In the genomic region with DNA sequence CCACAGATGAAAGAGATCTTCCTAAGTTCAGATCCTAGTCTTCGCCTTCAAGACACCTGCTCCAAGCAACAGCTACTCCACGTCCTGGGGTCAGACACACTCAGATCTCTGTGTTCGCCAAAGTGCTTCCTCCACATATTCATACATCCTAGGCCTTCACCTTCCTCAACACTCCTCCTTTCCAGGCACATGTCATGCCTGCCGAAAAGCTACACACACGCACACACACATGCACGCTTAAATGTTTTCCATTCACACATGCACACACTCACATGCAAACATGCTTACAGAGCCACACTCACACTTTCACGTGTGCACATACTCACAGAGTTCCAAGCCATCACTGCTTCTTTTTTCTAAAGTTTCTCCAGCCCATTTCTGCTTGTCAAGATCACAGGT, we compare ENCODE assay signal across 17 cellular contexts.
"Had no signal": no experiment of that assay in that cellular context is flagged by ENCODE, and none has a peak within 500 bp of the region (broad histone marks: within the 10 kb centered on the region; RNA-seq: fewer than 3 reads in every experiment).

No MANE protein-coding gene starts in this region.

- H3K27me3 ChIP-seq: hepatocyte, upper lobe of left lung had no signal

- FAIRE-seq: kidney had no signal

- H3K9ac ChIP-seq: SK-N-SH had no signal

- H3K9me3 Mint-ChIP-seq: activated CD8-positive, alpha-beta T cell treated with anti-CD3 and anti-CD28 coated beads for 36 hours; activated naive CD8-positive, alpha-beta T cell treated with anti-CD3 and anti-CD28 coated beads for 36 hours; activated T-cell treated with anti-CD3 and anti-CD28 coated beads, Interleukin-2, amount 50 U/mL, for 72 hours had no signal

- H3K27ac Mint-ChIP-seq: activated CD8-positive, alpha-beta T cell treated with anti-CD3 and anti-CD28 coated beads for 36 hours; activated naive CD8-positive, alpha-beta T cell treated with anti-CD3 and anti-CD28 coated beads for 36 hours; activated T-cell treated with anti-CD3 and anti-CD28 coated beads, Interleukin-2, amount 50 U/mL, for 72 hours; stimulated activated memory B cell treated with anti-CD40 and anti-IgM and Interleukin-4, amounts not matched to agents 10 μg/mL and 1 μg/mL and 100 μg/mL, for 72 hours had no signal

- H3K9me3 ChIP-seq: SK-N-SH, upper lobe of left lung had no signal

- H3K4me3 ChIP-seq: hepatocyte, smooth muscle cell, upper lobe of left lung had no signal

- ATAC-seq: activated CD8-positive, alpha-beta T cell treated with anti-CD3 and anti-CD28 coated beads for 36 hours; activated T-cell treated with anti-CD3 and anti-CD28 coated beads, Interleukin-2, amount 50 U/mL, for 72 hours; stimulated activated memory B cell treated with anti-CD40 and anti-IgM and Interleukin-4, amounts not matched to agents 10 μg/mL and 1 μg/mL and 100 μg/mL, for 72 hours had no signal

- H3K4me3 Mint-ChIP-seq: activated CD8-positive, alpha-beta T cell treated with anti-CD3 and anti-CD28 coated beads for 36 hours; activated naive CD8-positive, alpha-beta T cell treated with anti-CD3 and anti-CD28 coated beads for 36 hours; activated T-cell treated with anti-CD3 and anti-CD28 coated beads, Interleukin-2, amount 50 U/mL, for 72 hours; stimulated activated memory B cell treated with anti-CD40 and anti-IgM and Interleukin-4, amounts not matched to agents 10 μg/mL and 1 μg/mL and 100 μg/mL, for 72 hours had no signal

- H3K27ac ChIP-seq: hepatocyte, WERI-Rb-1 had no signal

- H3K4me1 Mint-ChIP-seq: activated naive CD8-positive, alpha-beta T cell treated with anti-CD3 and anti-CD28 coated beads for 36 hours; stimulated activated memory B cell treated with anti-CD40 and anti-IgM and Interleukin-4, amounts not matched to agents 10 μg/mL and 1 μg/mL and 100 μg/mL, for 72 hours had no signal

- H3K27me3 Mint-ChIP-seq: activated CD8-positive, alpha-beta T cell treated with anti-CD3 and anti-CD28 coated beads for 36 hours; activated naive CD8-positive, alpha-beta T cell treated with anti-CD3 and anti-CD28 coated beads for 36 hours; stimulated activated memory B cell treated with anti-CD40 and anti-IgM and Interleukin-4, amounts not matched to agents 10 μg/mL and 1 μg/mL and 100 μg/mL, for 72 hours had no signal

- DNase-seq: activated CD4-positive, alpha-beta T cell treated with anti-CD3 and anti-CD28 coated beads for 4 hours; activated CD8-positive, alpha-beta memory T cell treated with anti-CD3 and anti-CD28 coated beads, Interleukin-2, amount 50 U/mL, for 4 hours; activated CD8-positive, alpha-beta T cell treated with anti-CD3 and anti-CD28 coated beads for 36 hours; activated gamma-delta T cell treated with Interleukin-2 at 50 U/mL for 16 hours; activated naive CD8-positive, alpha-beta T cell treated with anti-CD3 and anti-CD28 coated beads for 36 hours; activated T-cell treated with anti-CD3 and anti-CD28 coated beads, Interleukin-2, amount 50 U/mL, for 72 hours; effector CD4-positive, alpha-beta T cell; kidney; SK-N-SH; stimulated activated CD4-positive, alpha-beta T cell treated with anti-CD3 and anti-CD28 coated beads, Interleukin-1b, Interleukin-23, amount 100 ng/mL, for 48 hours; substantia nigra; T-helper 1 cell; WERI-Rb-1 had no signal

- H2AFZ ChIP-seq: hepatocyte had no signal

- H3K36me3 Mint-ChIP-seq: activated naive CD8-positive, alpha-beta T cell treated with anti-CD3 and anti-CD28 coated beads for 36 hours; stimulated activated memory B cell treated with anti-CD40 and anti-IgM and Interleukin-4, amounts not matched to agents 10 μg/mL and 1 μg/mL and 100 μg/mL, for 72 hours had no signal

- H3K4me2 ChIP-seq: hepatocyte, SK-N-SH, smooth muscle cell had no signal
